Comparison of ENCODE assay signal across 8 cellular contexts in genomic region chr14:91835920-91836843, GRCh38. TPM values are rescaled to one million over a fixed set of nuclear protein-coding genes. Genes with fewer than 3 reads are reported as not detected.
DNase-seq lines count a peak whose midpoint lies in the region; ATAC-seq, FAIRE-seq and TF ChIP-seq lines count a peak whose summit lies in the region.

No MANE protein-coding gene starts in this region.

- H3K36me3 ChIP-seq in IMR-90 (ENCODE audit: control insufficient read depth, insufficient read depth, low read length) (no peaks in the 10 kb centered on the region), keratinocyte (ENCODE audit: control insufficient read depth in 2 of 2, extremely low read depth in 1 of 2, insufficient read depth in 2 of 2, low read length in 2 of 2) (no peaks in the 10 kb centered on the region)

- H4K91ac ChIP-seq in IMR-90 (ENCODE audit: insufficient read depth, low read depth, low read length): no peak overlapping the region

- TF ChIP-seq CTCF in AG04450 (IDR thresholded peaks at IDR 0.05; ENCODE audit: low read depth, low read length) (no peak), IMR-90 (conservative IDR thresholded peaks at IDR 0.05; ENCODE audit: low read depth, low read length) (no peak), keratinocyte (optimal IDR thresholded peaks at IDR 0.05 in 1 of 3, IDR thresholded peaks at IDR 0.05 in 1 of 3, conservative IDR thresholded peaks at IDR 0.05 in 1 of 3; ENCODE audit: extremely low read depth in 1 of 3, insufficient read depth in 2 of 3, low read length in 3 of 3) (peak in 2 of 3 experiments; percentile 6 to 24)

- H3K4me2 ChIP-seq in IMR-90 (ENCODE audit: low read depth, low read length) (peak overlapping the region; percentile 59), keratinocyte (ENCODE audit: control insufficient read depth, extremely low read depth, insufficient read depth, low read depth, low read length) (peak overlapping the region; percentile 93)

- H3K27ac ChIP-seq in AG04450 (ENCODE audit: low read depth, low read length) (no peak overlapping the region), IMR-90 (ENCODE audit: insufficient read depth, low read length) (no peak overlapping the region), keratinocyte (ENCODE audit: control insufficient read depth, insufficient read depth, low read length) (peak overlapping the region; percentile 57)

- no peak overlapping the region for H2BK120ac ChIP-seq in IMR-90 (ENCODE audit: low read depth, low read length)

- H3K27me3 ChIP-seq in AG04450 (ENCODE audit: control insufficient read depth, insufficient read depth, low read length): peaks cover 26% of the 10 kb centered on the region
- H3K27me3 ChIP-seq in IMR-90 (ENCODE audit: control insufficient read depth, insufficient read depth, low read length): peaks cover 32% of the 10 kb centered on the region
- H3K27me3 ChIP-seq in keratinocyte (ENCODE audit: control insufficient read depth, extremely low read depth, insufficient read depth, low read length): no peaks in the 10 kb centered on the region

- FAIRE-seq in keratinocyte (lab: Jason Lieb, UNC): peak; percentile 62

- no peak overlapping the region for H3K4ac ChIP-seq in IMR-90 (ENCODE audit: low read depth, low read length)

- H3K56ac ChIP-seq in IMR-90 (ENCODE audit: extremely low read depth, insufficient read depth, low read length): no peak overlapping the region

- H2BK20ac ChIP-seq in IMR-90 (ENCODE audit: low read depth, low read length): no peak overlapping the region

- no peak for TF ChIP-seq RAD21 in IMR-90 (IDR thresholded peaks at IDR 0.05; ENCODE audit: low read length)

- H2AFZ ChIP-seq in IMR-90 (replicated peaks; ENCODE audit: low read length, poor library complexity) (peak overlapping the region; percentile 48), keratinocyte (ENCODE audit: control insufficient read depth, low read length) (peak overlapping the region; percentile 97)

- no peak overlapping the region for H4K8ac ChIP-seq in IMR-90 (ENCODE audit: low read depth in 2 of 2, low read length in 2 of 2)

- no peak overlapping the region for H2AK5ac ChIP-seq in IMR-90 (ENCODE audit: low read depth, low read length)

- H2AK9ac ChIP-seq in IMR-90 (replicated peaks; ENCODE audit: low read depth, low read length, poor library complexity): peak overlapping the region; percentile 69

- BruUV-seq in IMR-90 (replicated peaks; lab: Mats Ljungman, UMichigan): no TSS peak

- H4K5ac ChIP-seq in IMR-90 (ENCODE audit: low read depth, low read length): no peak overlapping the region

- in situ Hi-C loops in IMR-90 (cut with MboI; ENCODE audit: low sequenced_read_pairs): no loop called here

- H2BK15ac ChIP-seq in IMR-90 (ENCODE audit: low read depth, low read length): no peak overlapping the region

- no peak overlapping the region for H2BK5ac ChIP-seq in IMR-90 (ENCODE audit: low read depth, low read length, poor library complexity, severe bottlenecking)

- POLR2A ChIA-PET in AG04450 (lab: Yijun Ruan, JAX) (no interaction called here), IMR-90 (lab: Charles Lee; ENCODE audit: unreplicated experiment) (no interaction called here)

- CTCF ChIA-PET in AG04450 (lab: Charles Lee): no interaction called here
- CTCF ChIA-PET in IMR-90 (lab: Yijun Ruan, JAX): no interaction called here

- peak; percentile 65 for ATAC-seq in GM19438 (IDR thresholded peaks at IDR 0.05; ENCODE audit: low read depth, unreplicated experiment)
- ATAC-seq in IMR-90 (ENCODE audit: low read depth): peak; percentile 79

- dilution Hi-C loops in IMR-90 (cut with HindIII; ENCODE audit: low sequenced_read_pairs, unreplicated experiment) (no loop called here), keratinocyte (cut with MboI; ENCODE audit: extremely low pct_ligation_motif_present, low sequenced_read_pairs) (no loop called here)

- H3K9me1 ChIP-seq in IMR-90 (ENCODE audit: insufficient read depth, low read length): no peaks in the 10 kb centered on the region
- no peaks in the 10 kb centered on the region for H3K9me1 ChIP-seq in keratinocyte (ENCODE audit: control insufficient read depth, extremely low read depth, insufficient read depth, low read length)

- no peak overlapping the region for H3K9ac ChIP-seq in IMR-90 (ENCODE audit: low read depth, low read length)
- H3K9ac ChIP-seq in keratinocyte (ENCODE audit: control insufficient read depth, extremely low read depth, insufficient read depth, low read length): peak overlapping the region; percentile 87

- H3K4me1 ChIP-seq in IMR-90 (ENCODE audit: control insufficient read depth, insufficient read depth, low read length): no peaks in the 10 kb centered on the region
- peaks cover 7% of the 10 kb centered on the region for H3K4me1 ChIP-seq in keratinocyte (ENCODE audit: control insufficient read depth, extremely low read depth, insufficient read depth, low read length)

- H3K4me3 ChIP-seq in AG04450 (ENCODE audit: low read depth, low read length) (peak overlapping the region; percentile 31), IMR-90 (ENCODE audit: insufficient read depth, low read depth, low read length) (peak overlapping the region; percentile 33), keratinocyte (ENCODE audit: control insufficient read depth in 2 of 3, extremely low read depth in 1 of 3, insufficient read depth in 2 of 3, low read depth in 1 of 3, low read length in 3 of 3) (peak overlapping the region; percentile 84 to 88 (median 85))

- DNase-seq in AG04450 (ENCODE audit: low read depth, low spot score): no peak
- DNase-seq in IMR-90: no peak
- DNase-seq in T follicular helper cell (ENCODE audit: low read depth): peak; percentile 92
- DNase-seq in amniotic epithelial cell (ENCODE audit: low read depth): peak; percentile 2
- peak; percentile 25 for DNase-seq in keratinocyte (ENCODE audit: low read depth, low spot score)
- DNase-seq in stimulated activated CD4-positive, alpha-beta T cell treated with anti-CD3 and anti-CD28 coated beads, Interleukin-1b, Interleukin-23, amount 100 ng/mL, for 48 hours: peak; percentile 87
- no peak for DNase-seq in HCEC 1CT

- no peaks in the 10 kb centered on the region for H3K79me1 ChIP-seq in IMR-90 (ENCODE audit: low read depth in 1 of 2, low read length in 2 of 2)

- 2% methylated on average over 20 of the region's 84 CpGs; no CpG with 5 or more reads in 1 of the 2 experiments for WGBS in IMR-90 (ENCODE audit: extremely low coverage in 2 of 2, insufficient read length in 1 of 2), 2 experiments

- intact Hi-C loops in IMR-90 (cut with micrococcal nuclease): no loop called here

- H3K9me3 ChIP-seq in AG04450 (ENCODE audit: control insufficient read depth, insufficient read depth, low read length): no peaks in the 10 kb centered on the region; the same call in 1 of the 2 replicates
- H3K9me3 ChIP-seq in IMR-90 (ENCODE audit: control insufficient read depth, insufficient read depth, low read length): no peaks in the 10 kb centered on the region; the same call in 1 of the 2 replicates
- no peaks in the 10 kb centered on the region for H3K9me3 ChIP-seq in keratinocyte (ENCODE audit: control insufficient read depth, low read depth, low read length)

- H4K20me1 ChIP-seq in IMR-90 (ENCODE audit: insufficient read depth, low read length): no peaks in the 10 kb centered on the region
- H4K20me1 ChIP-seq in keratinocyte (ENCODE audit: control insufficient read depth, extremely low read depth, insufficient read depth, low read length): no peaks in the 10 kb centered on the region

- no peak overlapping the region for H3K18ac ChIP-seq in IMR-90 (ENCODE audit: low read depth, low read length)

- no peak for TF ChIP-seq POLR2A in IMR-90 (IDR thresholded peaks at IDR 0.05; ENCODE audit: low read depth, low read length)

- H3K14ac ChIP-seq in IMR-90 (replicated peaks; ENCODE audit: low read depth, low read length): no peak overlapping the region

- no peak overlapping the region for H3K23ac ChIP-seq in IMR-90 (ENCODE audit: low read depth, low read length)

- peaks cover 15% of the 10 kb centered on the region for H3K79me2 ChIP-seq in keratinocyte (ENCODE audit: control insufficient read depth, insufficient read depth, low read length)

TF ChIP-seq in IMR-90, 13 proteins besides CTCF, POLR2A, EP300 and RAD21 (continues in another document):
- TF ChIP-seq MXI1 (IDR thresholded peaks at IDR 0.05; ENCODE audit: borderline replicate concordance, low read depth, low read length): no peak
- no peak for TF ChIP-seq USF2 (IDR thresholded peaks at IDR 0.05; ENCODE audit: low read depth, low read length)
- no peak for TF ChIP-seq NFE2L2 (IDR thresholded peaks at IDR 0.05; ENCODE audit: low read depth, low read length)
- TF ChIP-seq CEBPB (IDR thresholded peaks at IDR 0.05; ENCODE audit: low read depth, low read length): no peak
- TF ChIP-seq FOS (IDR thresholded peaks at IDR 0.05; ENCODE audit: low read depth, low read length): no peak
- TF ChIP-seq MAZ (IDR thresholded peaks at IDR 0.05; ENCODE audit: borderline replicate concordance, low read depth, low read length): no peak
- TF ChIP-seq SMC3 (IDR thresholded peaks at IDR 0.05; ENCODE audit: low read depth, low read length): no peak
- TF ChIP-seq MAFK (IDR thresholded peaks at IDR 0.05; ENCODE audit: low read depth, low read length): no peak
- TF ChIP-seq RCOR1 (IDR thresholded peaks at IDR 0.05; ENCODE audit: insufficient replicate concordance, low read length): no peak
- TF ChIP-seq BHLHE40 (IDR thresholded peaks at IDR 0.05; ENCODE audit: low read depth, low read length): no peak

RNA-seq across cellular contexts. Expression of gene TC2N, which starts 31.2 kb away (rescaled TPM):
- polyA plus RNA-seq in AG04450 (2011; rRNA removed) (0.10 and 0.14 TPM in 2 replicates), IMR-90 (2012; rRNA removed) (0.03 and 0.04 TPM in 2 replicates), keratinocyte (12.5 to 22.6 TPM (median 15.6 TPM) in 3 replicates)
- 1.1 TPM in 1 of 2 replicates, not detected in the other for polyA minus RNA-seq in AG04450 (2011; rRNA and poly(A)+ RNA removed)
- under 0.01 and 0.18 TPM in 2 replicates for total RNA-seq in IMR-90 (2012; rRNA removed)
- polyA plus RNA-seq in IMR-90 (2012; cell fraction: cytosol; rRNA removed): not detected in 2 replicates
- 0.08 TPM in 1 of 2 replicates, not detected in the other for polyA plus RNA-seq in IMR-90 (2012; cell fraction: nucleus; rRNA removed; ENCODE audit: low replicate concordance)
- 6.7 TPM for polyA plus RNA-seq in keratinocyte (2011; ENCODE audit: low read depth)
- 9.8 and 18.4 TPM in 2 replicates for polyA plus RNA-seq in keratinocyte (2011; cell fraction: cytosol; rRNA removed)
- 14.5 and 17.9 TPM in 2 replicates for polyA plus RNA-seq in keratinocyte (2011; cell fraction: nucleus; rRNA removed)
- polyA plus RNA-seq in keratinocyte (2012; ENCODE audit: low replicate concordance): 6.5 and 13.3 TPM in 2 replicates
- polyA minus RNA-seq in keratinocyte: 8.6 to 23.9 TPM (median 13.8 TPM) in 3 replicates
- 11.1 TPM for polyA minus RNA-seq in keratinocyte (2011; cell fraction: cytosol; rRNA and poly(A)+ RNA removed)
- polyA minus RNA-seq in keratinocyte (2011; cell fraction: nucleus; rRNA and poly(A)+ RNA removed): 13.1 and 27.1 TPM in 2 replicates

Comparison
In these comparisons a context has a peak if more than half of its experiments do, and no peak if none do; other contexts are left out.
1. DNase-seq: peak in T follicular helper cell (single experiment), amniotic epithelial cell (single experiment), keratinocyte (single experiment) and stimulated activated CD4-positive, alpha-beta T cell treated with anti-CD3 and anti-CD28 coated beads, Interleukin-1b, Interleukin-23, amount 100 ng/mL, for 48 hours (single experiment); none in AG04450 (single experiment), IMR-90 (single experiment) and HCEC 1CT (single experiment).
2. H3K4me3 ChIP-seq: peak in every context shown above with its lines; median percentile 85 in keratinocyte; 33 in IMR-90; 31 in AG04450.
3. CTCF ChIP-seq: peak in keratinocyte (2 of 3); none in AG04450 (single experiment) and IMR-90 (single experiment).